ENCODE assay signal across 9 cellular contexts in the genomic region with DNA sequence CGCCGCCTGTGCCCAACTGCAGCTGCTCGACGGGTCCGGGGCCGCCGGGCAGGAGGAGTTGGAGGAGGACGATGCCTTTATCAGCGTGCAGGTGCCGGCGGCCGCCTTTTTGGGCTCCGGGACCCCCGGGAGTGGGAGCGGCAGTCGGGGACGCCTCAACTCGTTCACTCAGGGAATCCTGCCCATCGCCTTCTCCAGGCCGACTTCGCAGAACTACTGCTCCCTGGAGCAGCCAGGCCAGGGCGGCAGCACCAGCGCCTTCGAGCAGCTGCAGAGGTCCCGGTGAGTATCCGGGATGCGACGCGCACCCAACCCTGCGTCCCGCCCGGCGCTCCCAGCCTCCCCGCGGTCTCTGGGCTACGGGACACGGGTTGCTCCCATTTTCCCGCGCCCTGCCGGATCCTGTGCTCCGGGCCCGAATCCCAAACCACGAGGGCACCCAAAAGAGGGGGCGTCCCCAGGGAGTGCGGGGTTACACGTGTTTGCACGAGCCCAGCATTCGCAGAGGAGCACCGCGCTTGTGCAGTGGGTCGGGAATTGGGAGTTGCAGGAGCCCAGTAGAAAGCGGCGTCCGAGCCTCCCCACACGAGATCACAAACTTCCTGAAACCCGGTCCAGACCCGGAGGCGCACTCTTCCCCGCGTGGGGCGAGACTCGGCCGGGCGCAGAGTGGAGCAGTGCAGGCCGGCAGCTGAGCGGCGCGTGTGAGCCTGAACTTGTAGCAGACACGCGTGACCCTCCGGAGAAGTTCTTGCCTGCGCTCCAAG. TPM values are rescaled to one million over a fixed set of nuclear protein-coding genes. Genes with fewer than 3 reads are reported as not detected.
DNase-seq lines count a peak whose midpoint lies in the region; ATAC-seq and TF ChIP-seq lines count a peak whose summit lies in the region.
"Had no signal": no experiment of that assay in that cellular context is flagged by ENCODE, and none has a peak within 500 bp of the region (broad histone marks: within the 10 kb centered on the region; RNA-seq: fewer than 3 reads in every experiment).

No MANE protein-coding gene starts in this region.

- peak overlapping the region; percentile 56 for H3K4me3 Mint-ChIP-seq in CD4-positive, alpha-beta T cell
- H3K4me3 Mint-ChIP-seq in stimulated activated naive CD8-positive, alpha-beta T cell treated with anti-CD3 and anti-CD28 coated beads, Interleukin-15, Interleukin-2, amounts not matched to agents 100 ng/mL and 50 ng/mL, for 24 hours: peak overlapping the region; percentile 77

- H3K27me3 Mint-ChIP-seq in CD4-positive, alpha-beta T cell: peaks cover 60% of the 10 kb centered on the region
- peaks cover 51% of the 10 kb centered on the region for H3K27me3 Mint-ChIP-seq in stimulated activated naive CD8-positive, alpha-beta T cell treated with anti-CD3 and anti-CD28 coated beads, Interleukin-15, Interleukin-2, amounts not matched to agents 100 ng/mL and 50 ng/mL, for 24 hours

- intact Hi-C loops in CD4-positive, alpha-beta T cell (cut with DNase I, micrococcal nuclease): loop anchor here (10.0 kb wide), 2 partner anchors 62 to 368 kb away; a partner anchor contains a TSS
- intact Hi-C loops in OCI-LY7 (cut with micrococcal nuclease; ENCODE audit: unreplicated experiment): loop anchor here (5.0 kb wide), 1 partner anchor 451 kb away; a partner anchor contains a TSS

- H3K36me3 ChIP-seq in OCI-LY7 (ENCODE audit: insufficient read depth, low read length) (peaks cover 19% of the 10 kb centered on the region), liver (ENCODE audit: control insufficient read depth in 4 of 4, insufficient read depth in 3 of 4, low read depth in 1 of 4, low read length in 3 of 4) (no peaks in the 10 kb centered on the region)

- no peaks in the 10 kb centered on the region for H3K9me2 ChIP-seq in OCI-LY7 (ENCODE audit: insufficient read depth, low read length)

- no peak overlapping the region for H3K27ac Mint-ChIP-seq in CD4-positive, alpha-beta T cell
- peak overlapping the region; percentile 63 for H3K27ac Mint-ChIP-seq in stimulated activated naive CD8-positive, alpha-beta T cell treated with anti-CD3 and anti-CD28 coated beads, Interleukin-15, Interleukin-2, amounts not matched to agents 100 ng/mL and 50 ng/mL, for 24 hours

- no peaks in the 10 kb centered on the region for H3K9me3 Mint-ChIP-seq in CD4-positive, alpha-beta T cell
- H3K9me3 Mint-ChIP-seq in stimulated activated naive CD8-positive, alpha-beta T cell treated with anti-CD3 and anti-CD28 coated beads, Interleukin-15, Interleukin-2, amounts not matched to agents 100 ng/mL and 50 ng/mL, for 24 hours: no peaks in the 10 kb centered on the region

- H3K4me3 ChIP-seq in OCI-LY7 (ENCODE audit: low read depth, low read length, poor library complexity, severe bottlenecking): peak overlapping the region; percentile 76
- H3K4me3 ChIP-seq in liver (ENCODE audit: low read depth in 1 of 3, low read length in 3 of 3): peak overlapping the region; percentile 29 to 85 (median 78)
- H3K4me3 ChIP-seq: K562 had no signal

- peak overlapping the region; percentile 90 for H3K4me2 ChIP-seq in OCI-LY7 (ENCODE audit: low read length)

- 3% methylated on average over 72 of the region's 72 CpGs for WGBS in liver

- DNase-seq in CD4-positive, alpha-beta T cell: peak in 2 of 10 experiments; percentile 7 to 12
- DNase-seq in OCI-LY7 (ENCODE audit: low spot score) (no peak), DMS153 treated with DMSO at 0.1 percent for 48 hours (lab: John Stamatoyannopoulos, UW; ENCODE audit: unreplicated experiment) (no peak)

- no peak for TF ChIP-seq CTCF in CD4-positive, alpha-beta T cell (IDR thresholded peaks at IDR 0.05)
- TF ChIP-seq CTCF in OCI-LY7 (conservative IDR thresholded peaks at IDR 0.05; ENCODE audit: low read length): no peak
- no peak for TF ChIP-seq CTCF in liver (IDR thresholded peaks at IDR 0.05; ENCODE audit: low read depth, low read length, missing input control)

- no peaks in the 10 kb centered on the region for H3K9me3 ChIP-seq in CD4-positive, alpha-beta T cell (ENCODE audit: control insufficient read depth, low read length)
- no peaks in the 10 kb centered on the region for H3K9me3 ChIP-seq in OCI-LY7 (ENCODE audit: low read length)
- no peaks in the 10 kb centered on the region for H3K9me3 ChIP-seq in liver (ENCODE audit: control insufficient read depth in 4 of 4, low read length in 3 of 4)

- CTCF ChIA-PET in CD4-positive, alpha-beta T cell (lab: Charles Lee): no interaction called here
- CTCF ChIA-PET in OCI-LY7 (lab: Charles Lee; ENCODE audit: unreplicated experiment): no interaction called here

- H3K4me1 ChIP-seq in OCI-LY7 (ENCODE audit: insufficient read depth, low read length, poor library complexity, severe bottlenecking) (peaks cover 69% of the 10 kb centered on the region), liver (ENCODE audit: control insufficient read depth in 4 of 4, insufficient read depth in 4 of 4, low read length in 3 of 4) (peaks cover 13 to 60% (median 48%) of the 10 kb centered on the region in 4 donors)

- no peaks in the 10 kb centered on the region for H3K36me3 Mint-ChIP-seq in CD4-positive, alpha-beta T cell (ENCODE audit: low read depth)
- peaks cover 6% of the 10 kb centered on the region for H3K36me3 Mint-ChIP-seq in stimulated activated naive CD8-positive, alpha-beta T cell treated with anti-CD3 and anti-CD28 coated beads, Interleukin-15, Interleukin-2, amounts not matched to agents 100 ng/mL and 50 ng/mL, for 24 hours (ENCODE audit: low read depth)

- TF ChIP-seq RAD21 in liver (IDR thresholded peaks at IDR 0.05): peak in 1 of 2 donors; percentile 2

- no peaks in the 10 kb centered on the region for H4K20me1 ChIP-seq in OCI-LY7 (ENCODE audit: insufficient read depth, low read length)

- H3K27ac ChIP-seq in CD4-positive, alpha-beta T cell (ENCODE audit: low read depth, low read length): no peak overlapping the region
- H3K27ac ChIP-seq in OCI-LY7 (ENCODE audit: low read depth, low read length, poor library complexity, severe bottlenecking): peak overlapping the region; percentile 25
- H3K27ac ChIP-seq in cingulate gyrus (ENCODE audit: low read depth, low read length): peak overlapping the region; percentile 69
- H3K27ac ChIP-seq in liver (ENCODE audit: low read depth in 1 of 2, low read length in 2 of 2): peak overlapping the region; percentile 72 to 85

- H2AFZ ChIP-seq in OCI-LY7 (ENCODE audit: low read length): no peak overlapping the region

- H3K9ac ChIP-seq in liver (ENCODE audit: low read depth in 1 of 2, low read length in 2 of 2): peak overlapping the region; percentile 41 to 58

- peaks cover 44% of the 10 kb centered on the region for H3K27me3 ChIP-seq in CD4-positive, alpha-beta T cell (ENCODE audit: control insufficient read depth, insufficient read depth, low read length)
- H3K27me3 ChIP-seq in liver (ENCODE audit: control insufficient read depth in 4 of 4, insufficient read depth in 4 of 4, low read length in 3 of 4): no peaks in the 10 kb centered on the region

- H3K4me1 Mint-ChIP-seq in CD4-positive, alpha-beta T cell (ENCODE audit: low read depth): peaks cover 23% of the 10 kb centered on the region
- peaks cover 25% of the 10 kb centered on the region for H3K4me1 Mint-ChIP-seq in stimulated activated naive CD8-positive, alpha-beta T cell treated with anti-CD3 and anti-CD28 coated beads, Interleukin-15, Interleukin-2, amounts not matched to agents 100 ng/mL and 50 ng/mL, for 24 hours (ENCODE audit: low read depth)

- ATAC-seq in CD4-positive, alpha-beta T cell (ENCODE audit: poor library complexity): no peak
- ATAC-seq in GM21528 (IDR thresholded peaks at IDR 0.05; ENCODE audit: low FRiP score, unreplicated experiment): peak; percentile 36
- no peak for ATAC-seq in HG02970 (IDR thresholded peaks at IDR 0.05; ENCODE audit: low FRiP score, unreplicated experiment)
- ATAC-seq: K562 had no signal

- POLR2A ChIA-PET in CD4-positive, alpha-beta T cell (lab: Charles Lee): interaction anchor here (1.3 kb wide), 1 partner anchor 65 kb away, joined by 3 read pairs; no protein-coding TSS in a partner anchor
- POLR2A ChIA-PET in OCI-LY7 (lab: Charles Lee): interaction anchor here (0.7 to 3.8 kb wide), 3 partner anchors 88 to 254 kb away, joined by 3 to 21 read pairs (median 3); no protein-coding TSS in a partner anchor

- H3K79me2 ChIP-seq in OCI-LY7 (ENCODE audit: insufficient read depth, low read depth, low read length): peaks cover 54% of the 10 kb centered on the region; the same call in 1 of the 2 replicates

- BruUV-seq in OCI-LY7 (replicated peaks; lab: Mats Ljungman, UMichigan): no TSS peak

TF ChIP-seq in liver, 16 proteins besides CTCF, POLR2A, EP300 and RAD21 (continues in another document):
- TF ChIP-seq, protein P1, sequence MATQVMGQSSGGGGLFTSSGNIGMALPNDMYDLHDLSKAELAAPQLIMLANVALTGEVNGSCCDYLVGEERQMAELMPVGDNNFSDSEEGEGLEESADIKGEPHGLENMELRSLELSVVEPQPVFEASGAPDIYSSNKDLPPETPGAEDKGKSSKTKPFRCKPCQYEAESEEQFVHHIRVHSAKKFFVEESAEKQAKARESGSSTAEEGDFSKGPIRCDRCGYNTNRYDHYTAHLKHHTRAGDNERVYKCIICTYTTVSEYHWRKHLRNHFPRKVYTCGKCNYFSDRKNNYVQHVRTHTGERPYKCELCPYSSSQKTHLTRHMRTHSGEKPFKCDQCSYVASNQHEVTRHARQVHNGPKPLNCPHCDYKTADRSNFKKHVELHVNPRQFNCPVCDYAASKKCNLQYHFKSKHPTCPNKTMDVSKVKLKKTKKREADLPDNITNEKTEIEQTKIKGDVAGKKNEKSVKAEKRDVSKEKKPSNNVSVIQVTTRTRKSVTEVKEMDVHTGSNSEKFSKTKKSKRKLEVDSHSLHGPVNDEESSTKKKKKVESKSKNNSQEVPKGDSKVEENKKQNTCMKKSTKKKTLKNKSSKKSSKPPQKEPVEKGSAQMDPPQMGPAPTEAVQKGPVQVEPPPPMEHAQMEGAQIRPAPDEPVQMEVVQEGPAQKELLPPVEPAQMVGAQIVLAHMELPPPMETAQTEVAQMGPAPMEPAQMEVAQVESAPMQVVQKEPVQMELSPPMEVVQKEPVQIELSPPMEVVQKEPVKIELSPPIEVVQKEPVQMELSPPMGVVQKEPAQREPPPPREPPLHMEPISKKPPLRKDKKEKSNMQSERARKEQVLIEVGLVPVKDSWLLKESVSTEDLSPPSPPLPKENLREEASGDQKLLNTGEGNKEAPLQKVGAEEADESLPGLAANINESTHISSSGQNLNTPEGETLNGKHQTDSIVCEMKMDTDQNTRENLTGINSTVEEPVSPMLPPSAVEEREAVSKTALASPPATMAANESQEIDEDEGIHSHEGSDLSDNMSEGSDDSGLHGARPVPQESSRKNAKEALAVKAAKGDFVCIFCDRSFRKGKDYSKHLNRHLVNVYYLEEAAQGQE (IDR thresholded peaks at IDR 0.05): no peak
- TF ChIP-seq FOXA1 (IDR thresholded peaks at IDR 0.05) (no peak), EGR1 (IDR thresholded peaks at IDR 0.05; ENCODE audit: low read depth in 2 of 2) (no peak)
- TF ChIP-seq, protein P2, sequence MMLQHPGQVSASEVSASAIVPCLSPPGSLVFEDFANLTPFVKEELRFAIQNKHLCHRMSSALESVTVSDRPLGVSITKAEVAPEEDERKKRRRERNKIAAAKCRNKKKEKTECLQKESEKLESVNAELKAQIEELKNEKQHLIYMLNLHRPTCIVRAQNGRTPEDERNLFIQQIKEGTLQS (IDR thresholded peaks at IDR 0.05): no peak

RNA-seq across cellular contexts. Expression of a gene that starts 1.2 kb away (rescaled TPM):
- total RNA-seq in CD4-positive, alpha-beta T cell: not detected
- 20.6 and 34.7 TPM in 2 replicates for total RNA-seq in OCI-LY7 (2014; rRNA removed; shearing (Covaris generic))
- 22.0 and 28.7 TPM in 2 replicates for total RNA-seq in OCI-LY7 (2022)
- 1 to 10 TPM; 4.0 to 8.9 TPM for total RNA-seq in liver
- 1 to 10 TPM; 3.3 to 4.9 TPM for polyA plus RNA-seq in liver

Comparison
In these comparisons a context has a peak if more than half of its experiments do, and no peak if none do; other contexts are left out.
1. RNA of a gene that starts 1.2 kb away (total RNA-seq): 20.6 to 34.7 TPM in OCI-LY7 and 4.0 to 8.9 TPM in liver; not detected in CD4-positive, alpha-beta T cell; every median in the first group is over 4 times any median in the second.